ENCODE assay signal across 20 cellular contexts in genomic region chr10:61423178-61423577, GRCh38. TPM values are rescaled to one million over a fixed set of nuclear protein-coding genes. Genes with fewer than 3 reads are reported as not detected.
DNase-seq lines count a peak whose midpoint lies in the region; ATAC-seq, FAIRE-seq and TF ChIP-seq lines count a peak whose summit lies in the region.
"Had no signal": no experiment of that assay in that cellular context is flagged by ENCODE, and none has a peak within 500 bp of the region (broad histone marks: within the 10 kb centered on the region; RNA-seq: fewer than 3 reads in every experiment).

No MANE protein-coding gene starts in this region.

- H3K27me3 ChIP-seq in HepG2 (ENCODE audit: control insufficient read depth in 1 of 2, insufficient read depth in 2 of 2, low read length in 2 of 2) = no peaks in the 10 kb centered on the region; a peak in 1 of 5 replicates
- no peaks in the 10 kb centered on the region for H3K27me3 ChIP-seq in right lobe of liver
- H3K27me3 ChIP-seq in K562 (ENCODE audit: control insufficient read depth in 2 of 2, insufficient read depth in 2 of 2, low read length in 2 of 2) = no peaks in the 10 kb centered on the region
- no peaks in the 10 kb centered on the region for H3K27me3 ChIP-seq in spleen (replicated peaks in 1 of 7)

- BruUV-seq in HepG2 (replicated peaks; lab: Mats Ljungman, UMichigan) (no TSS peak), K562 (replicated peaks; lab: Mats Ljungman, UMichigan) (no TSS peak)

- H3K9me1 ChIP-seq in K562 (ENCODE audit: control insufficient read depth, insufficient read depth, low read length) = no peaks in the 10 kb centered on the region

- TF ChIP-seq RAD21 in HepG2 (CRISPR knock-in tag; IDR thresholded peaks at IDR 0.05) = no peak
- TF ChIP-seq RAD21 in K562 (CRISPR knock-in tag; conservative IDR thresholded peaks at IDR 0.05 in 1 of 2, IDR thresholded peaks at IDR 0.05 in 1 of 2) = no peak

- H3K27ac ChIP-seq in HepG2 (ENCODE audit: extremely low read length, insufficient read depth, low read length) = no peak overlapping the region
- H3K27ac ChIP-seq in right lobe of liver = no peak overlapping the region
- no peak overlapping the region for H3K27ac ChIP-seq in K562 (ENCODE audit: extremely low read depth, low read depth, low read length)
- H3K27ac ChIP-seq in spleen = no peak overlapping the region
- H3K27ac ChIP-seq: 22Rv1 had no signal

- H4K20me1 ChIP-seq in HepG2 (ENCODE audit: insufficient read depth, low read length) (no peaks in the 10 kb centered on the region), K562 (replicated peaks; ENCODE audit: control insufficient read depth, insufficient read depth, low read length) (no peaks in the 10 kb centered on the region)

- H3K9me3 ChIP-seq in HepG2 (ENCODE audit: low read length) (no peaks in the 10 kb centered on the region), right lobe of liver (peaks cover 0 to 4% (median 0%) of the 10 kb centered on the region in 4 donors), K562 (replicated peaks; ENCODE audit: control insufficient read depth, insufficient read depth, low read depth, low read length) (no peaks in the 10 kb centered on the region), spleen (peaks cover 8 to 70% (median 58%) of the 10 kb centered on the region in 8 donors)

- H3K4me2 ChIP-seq in HepG2 (ENCODE audit: low read depth, low read length) (no peak overlapping the region), K562 (ENCODE audit: insufficient read depth, low read length) (no peak overlapping the region)

- H2AFZ ChIP-seq in HepG2 (ENCODE audit: low read length) = no peak overlapping the region
- no peak overlapping the region for H2AFZ ChIP-seq in K562 (ENCODE audit: low read depth, low read length)

- POLR2A ChIA-PET in HepG2 (lab: Yijun Ruan, JAX) = no interaction called here
- POLR2A ChIA-PET in K562 (lab: Yijun Ruan, JAX) = no interaction called here

- no peak for TF ChIP-seq POLR2A in HepG2 (IDR thresholded peaks at IDR 0.05; ENCODE audit: insufficient read depth in 1 of 2, low read depth in 2 of 2, low read length in 2 of 2)
- no peak for TF ChIP-seq POLR2A in right lobe of liver (IDR thresholded peaks at IDR 0.05)
- no peak for TF ChIP-seq POLR2A in K562 (conservative IDR thresholded peaks at IDR 0.05)
- no peak for TF ChIP-seq POLR2A in spleen (IDR thresholded peaks at IDR 0.05)

- H3K79me2 ChIP-seq in HepG2 (ENCODE audit: insufficient read depth, low read length) (no peaks in the 10 kb centered on the region), K562 (ENCODE audit: control insufficient read depth, insufficient read depth, low read length) (no peaks in the 10 kb centered on the region)

- in situ Hi-C loops in HepG2 (cut with HindIII; ENCODE audit: extremely low pct_ligation_motif_present, low pct_unique_long_range_greater_than_20kb) (no loop called here), K562 (cut with MboI) (no loop called here)

- H3K9ac ChIP-seq in HepG2 (ENCODE audit: insufficient read depth, low read depth, low read length) (no peak overlapping the region), K562 (ENCODE audit: insufficient read depth in 1 of 2, low read depth in 2 of 2, low read length in 2 of 2) (no peak overlapping the region)

- 4% methylated on average over 1 of the region's 1 CpG for WGBS in HepG2 (ENCODE audit: low lambda C conversion rate)
- WGBS in right lobe of liver (ENCODE audit: insufficient coverage, low coverage, low lambda C conversion rate, missing lambda C conversion rate) = 36% methylated on average over 1 of the region's 1 CpG
- WGBS in K562 (ENCODE audit: insufficient coverage, low coverage, missing lambda C conversion rate) = 0% methylated on average over 1 of the region's 1 CpG
- 80 to 94% (median 82%) methylated on average over 1 of the region's 1 CpG for WGBS in spleen, 5 donors

- DNase-seq in HepG2 (ENCODE audit: low spot score) (no peak), right lobe of liver (no peak), K562 (ENCODE audit: extremely low read depth in 1 of 4, low spot score in 3 of 4) (no peak), frontal cortex (ENCODE audit: low spot score in 2 of 2) (no peak), spleen (no peak), activated gamma-delta T cell (lab: John Stamatoyannopoulos, UW) (no peak)
- DNase-seq: C1 segment of cervical spinal cord; Calu3; CD4-positive, alpha-beta memory T cell; COR-L47; DMS53; DMS79 treated with DMSO at 0.1 percent for 48 hours; GOT3; HFFc6 had no signal

- TF ChIP-seq EP300 in HepG2 (IDR thresholded peaks at IDR 0.05; ENCODE audit: low read depth in 2 of 2, low read length in 2 of 2) = no peak
- TF ChIP-seq EP300 in HepG2 (CRISPR knock-in tag; IDR thresholded peaks at IDR 0.05; ENCODE audit: borderline replicate concordance) = no peak
- TF ChIP-seq EP300 in K562 (IDR thresholded peaks at IDR 0.05; ENCODE audit: low read length) = no peak

- intact Hi-C loops in HepG2 (cut with micrococcal nuclease; ENCODE audit: unreplicated experiment) = no loop called here
- intact Hi-C loops in right lobe of liver (cut with DNase I) = no loop called here
- intact Hi-C loops in K562 (cut with micrococcal nuclease) = no loop called here
- intact Hi-C loops in spleen (cut with DNase I; ENCODE audit: low total_unique reads) = no loop called here

- H3K4me1 ChIP-seq in HepG2 (ENCODE audit: insufficient read depth, low read length) (no peaks in the 10 kb centered on the region), right lobe of liver (no peaks in the 10 kb centered on the region), K562 (replicated peaks in 1 of 2; ENCODE audit: control insufficient read depth in 2 of 2, insufficient read depth in 2 of 2, low read length in 2 of 2) (no peaks in the 10 kb centered on the region), spleen (no peaks in the 10 kb centered on the region)
- H3K4me1 ChIP-seq: HAP-1 had no signal

- CTCF ChIA-PET in HepG2 (lab: Yijun Ruan, JAX; ENCODE audit: low intra/inter-chr PET ratio, low total read pairs) = no interaction called here
- CTCF ChIA-PET in K562 (lab: Yijun Ruan, JAX; ENCODE audit: low intra/inter-chr PET ratio) = no interaction called here

- no peak for ATAC-seq in HepG2
- ATAC-seq in right lobe of liver = no peak
- ATAC-seq in K562 = no peak

- H3K36me3 ChIP-seq in HepG2 (replicated peaks in 1 of 2; ENCODE audit: control insufficient read depth in 1 of 2, insufficient read depth in 2 of 2, low read length in 2 of 2) (no peaks in the 10 kb centered on the region), right lobe of liver (no peaks in the 10 kb centered on the region), K562 (ENCODE audit: control insufficient read depth, insufficient read depth, low read length) (no peaks in the 10 kb centered on the region), spleen (peaks cover 0 to 60% (median 9%) of the 10 kb centered on the region in 6 donors)
- H3K36me3 ChIP-seq: HAP-1 had no signal

- FAIRE-seq in HepG2 (lab: Jason Lieb, UNC) (no peak), K562 (lab: Jason Lieb, UNC) (no peak), frontal cortex (lab: Jason Lieb, UNC) (peak; percentile 39)
- FAIRE-seq: GM12892, H54 had no signal

- TF ChIP-seq CTCF in HepG2 (CRISPR knock-in tag; IDR thresholded peaks at IDR 0.05) (no peak), right lobe of liver (IDR thresholded peaks at IDR 0.05) (no peak), K562 (IDR thresholded peaks at IDR 0.05 in 2 of 3, conservative IDR thresholded peaks at IDR 0.05 in 1 of 3; ENCODE audit: insufficient read depth in 2 of 3, low read depth in 1 of 3, low read length in 3 of 3) (no peak), spleen (IDR thresholded peaks at IDR 0.05 in 8 of 11, conservative IDR thresholded peaks at IDR 0.05 in 3 of 11) (no peak)

- no peak overlapping the region for H3K4me3 ChIP-seq in HepG2 (replicated peaks in 1 of 3; ENCODE audit: insufficient read depth in 1 of 3, low read depth in 2 of 3, low read length in 3 of 3)
- H3K4me3 ChIP-seq in right lobe of liver = no peak overlapping the region
- H3K4me3 ChIP-seq in K562 = no peak overlapping the region
- no peak overlapping the region for H3K4me3 ChIP-seq in spleen
- H3K4me3 ChIP-seq: HAP-1 had no signal

RNA-seq across cellular contexts. Expression of gene TMEM26, which starts 30.0 kb away (rescaled TPM):
- total RNA-seq in HepG2 (2016; rRNA removed; fragmentation: Illumina TruSeq; extraction: Trizol) (not detected in 2 replicates), right lobe of liver (1 to 10 TPM in 2 of 6 experiments, under 1 TPM in 4; 0.42 to 3.8 (median 0.77) TPM), K562 (2014; rRNA removed) (not detected in 2 replicates), K562 (2014; rRNA removed; fragmentation: Illumina TruSeq; extraction: Trizol) (not detected in 2 replicates), K562 (2015; rRNA removed; fragmentation: Illumina TruSeq; extraction: Trizol) (not detected in 2 replicates), K562 (2021) (not detected in 2 replicates), frontal cortex (under 0.01 TPM), spleen (10 to 100 TPM; 20.3 to 30.9 (median 23.0) TPM)
- not detected in 2 replicates for total RNA-seq in HepG2 (2016; cell fraction: cytosol; rRNA removed; fragmentation: Illumina TruSeq; extraction: Trizol; ENCODE audit: low read depth)
- not detected in 2 replicates for total RNA-seq in HepG2 (2016; cell fraction: insoluble cytoplasmic fraction; rRNA removed; fragmentation: Illumina TruSeq; extraction: Trizol)
- total RNA-seq in HepG2 (2016; cell fraction: membrane; rRNA removed; fragmentation: Illumina TruSeq; extraction: Trizol) = not detected in 2 replicates
- not detected in 2 replicates for total RNA-seq in HepG2 (2016; cell fraction: nucleus; rRNA removed; fragmentation: Illumina TruSeq; extraction: Trizol)
- polyA plus RNA-seq in HepG2 (2011; rRNA removed) (not detected in 2 replicates), K562 (2011; rRNA removed) (not detected in 2 replicates), K562 (2014; fragmentation: Illumina TruSeq; extraction: Trizol) (not detected in 2 replicates), K562 (2014; fragmentation: Nextera tagmentation; extraction: Ambion mirVana) (not detected), K562 (2014; rRNA removed) (not detected in 2 replicates), spleen (1 to 10 TPM; 1.0 to 3.1 (median 2.0) TPM)
- not detected in 2 replicates for polyA plus RNA-seq in HepG2 (2011; cell fraction: cytosol; rRNA removed)
- polyA plus RNA-seq in HepG2 (2011; cell fraction: nucleus; rRNA removed) = not detected in 2 replicates
- polyA plus RNA-seq in HepG2 (2012) = not detected in 2 replicates
- polyA plus RNA-seq in HepG2 (2016; cell fraction: cytosol; fragmentation: Illumina TruSeq; extraction: Trizol; ENCODE audit: low read depth) = not detected in 2 replicates
- polyA plus RNA-seq in HepG2 (2016; cell fraction: insoluble cytoplasmic fraction; fragmentation: Illumina TruSeq; extraction: Trizol; ENCODE audit: low read depth) = not detected in 2 replicates
- polyA plus RNA-seq in HepG2 (2016; cell fraction: membrane; fragmentation: Illumina TruSeq; extraction: Trizol; ENCODE audit: low read depth) = not detected in 2 replicates
- not detected in 2 replicates for polyA plus RNA-seq in HepG2 (2016; cell fraction: nucleus; fragmentation: Illumina TruSeq; extraction: Trizol; ENCODE audit: insufficient read depth, low read depth)
- not detected in 2 replicates for polyA minus RNA-seq in HepG2 (2011; rRNA and poly(A)+ RNA removed; ENCODE audit: low replicate concordance)
- not detected in 2 replicates for polyA minus RNA-seq in HepG2 (2011; cell fraction: cytosol; rRNA and poly(A)+ RNA removed)
- not detected in 2 replicates for polyA minus RNA-seq in HepG2 (2011; cell fraction: nucleus; rRNA and poly(A)+ RNA removed)
- total RNA-seq in K562 (2011; cell fraction: chromatin; rRNA removed; ENCODE audit: low replicate concordance) = not detected in 2 replicates
- total RNA-seq in K562 (2011; cell fraction: nucleolus; rRNA removed) = not detected in 2 replicates
- not detected in 2 replicates for total RNA-seq in K562 (2011; cell fraction: nucleoplasm; rRNA removed)
- not detected in 2 replicates for polyA plus RNA-seq in K562 (2011; cell fraction: cytosol; rRNA removed)
- polyA plus RNA-seq in K562 (2011; cell fraction: nucleus; rRNA removed) = not detected in 2 replicates
- not detected in 2 replicates for polyA plus RNA-seq in K562 (2012)
- polyA minus RNA-seq in K562 (2011; rRNA and poly(A)+ RNA removed) = not detected in 2 replicates
- not detected in 2 replicates for polyA minus RNA-seq in K562 (2011; cell fraction: cytosol; rRNA and poly(A)+ RNA removed)
- not detected in 2 replicates for polyA minus RNA-seq in K562 (2011; cell fraction: nucleus; rRNA and poly(A)+ RNA removed)
- total RNA-seq: A673; Calu3; CD4-positive, alpha-beta memory T cell; Daoy; HFFc6 had no signal
- polyA plus RNA-seq: CD4-positive, alpha-beta memory T cell had no signal

Comparison
In these comparisons a context has a peak if more than half of its experiments do, and no peak if none do; other contexts are left out.
1. RNA of gene TMEM26, which starts 30.0 kb away (total RNA-seq): 20.3 to 30.9 TPM in spleen; 0.42 to 3.8 TPM in right lobe of liver, not detected in HepG2, not detected in K562 and under 0.01 TPM in frontal cortex (single experiment); every median in the first group is over 4 times any median in the second.
2. Of the 241 proteins assayed by ChIP-seq in both HepG2 and K562: peak only in HepG2: MAFK; only in K562: none; in both: none; in neither: 240.